8 cellular contexts compared by ENCODE assay signal in the genomic region with DNA sequence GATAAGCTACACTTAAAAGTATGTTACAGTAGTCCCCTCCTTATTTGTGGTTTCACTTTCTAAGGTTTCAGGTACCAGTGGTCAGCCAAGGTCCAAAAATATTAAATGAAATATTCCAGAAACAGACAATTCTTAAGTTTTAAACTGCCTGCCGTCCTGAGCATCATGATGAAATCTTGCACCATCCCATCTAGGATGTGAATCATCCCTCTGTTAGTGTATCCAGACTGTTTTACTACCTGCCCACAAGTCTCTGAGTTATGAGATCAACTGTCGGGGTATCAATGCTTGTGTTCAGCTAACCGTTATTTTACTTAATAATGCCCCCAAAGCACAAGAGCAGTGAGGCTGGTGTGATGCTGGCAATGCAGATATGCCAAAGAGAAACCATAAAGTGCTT. TPM values are rescaled to one million over a fixed set of nuclear protein-coding genes. Genes with fewer than 3 reads are reported as not detected.
A peak's percentile ranks its signal among the peaks of the same experiment; 100 is the strongest.
DNase-seq lines count a peak whose midpoint lies in the region; ATAC-seq and TF ChIP-seq lines count a peak whose summit lies in the region.

No MANE protein-coding gene starts in this region.

- no peak overlapping the region for H3K4me3 ChIP-seq in GM23338

- H3K27me3 ChIP-seq in GM23338 (ENCODE audit: insufficient read depth): no peaks in the 10 kb centered on the region

- peaks cover 28% of the 10 kb centered on the region for H3K4me1 Mint-ChIP-seq in GM23338
- peaks cover 74% of the 10 kb centered on the region for H3K4me1 Mint-ChIP-seq in activated B cell treated with CpG ODN at 0.5 μM for 24 hours

- no peak overlapping the region for H2AFZ ChIP-seq in GM23338

- H3K79me2 ChIP-seq in GM23338 (replicated peaks; ENCODE audit: insufficient read depth): peaks cover 78% of the 10 kb centered on the region

- peaks cover 12% of the 10 kb centered on the region; the same call in 1 of the 2 replicates for H4K20me1 ChIP-seq in GM23338 (replicated peaks; ENCODE audit: insufficient read depth)

- H3K4me3 Mint-ChIP-seq in GM23338: no peak overlapping the region
- no peak overlapping the region for H3K4me3 Mint-ChIP-seq in activated B cell treated with CpG ODN at 0.5 μM for 24 hours

- no peak for ATAC-seq in GM23338
- no peak for ATAC-seq in activated B cell treated with CpG ODN at 0.5 μM for 24 hours (ENCODE audit: low read depth)
- no peak for ATAC-seq in HG02870 (IDR thresholded peaks at IDR 0.05; ENCODE audit: unreplicated experiment)
- ATAC-seq in GM21381 (IDR thresholded peaks at IDR 0.05; ENCODE audit: unreplicated experiment): no peak
- ATAC-seq in HG03342 (IDR thresholded peaks at IDR 0.05; ENCODE audit: unreplicated experiment): no peak
- no peak for ATAC-seq in GM18870 (IDR thresholded peaks at IDR 0.05; ENCODE audit: unreplicated experiment)

- CTCF ChIA-PET in activated B cell treated with CpG ODN at 0.5 μM for 24 hours (lab: Charles Lee): interaction anchor here (1.5 kb wide), 1 partner anchor 10 kb away, joined by 4 read pairs; no protein-coding TSS in a partner anchor

- intact Hi-C loops in activated B cell treated with CpG ODN at 0.5 μM for 24 hours (cut with micrococcal nuclease): no loop called here

- H3K4me1 ChIP-seq in GM23338 (ENCODE audit: insufficient read depth): peaks cover 15% of the 10 kb centered on the region

- no peaks in the 10 kb centered on the region for H3K9me2 ChIP-seq in GM23338 (ENCODE audit: insufficient read depth)

- H3K27ac ChIP-seq in GM23338 (ENCODE audit: low read depth): no peak overlapping the region

- TF ChIP-seq CTCF in GM23338 (conservative IDR thresholded peaks at IDR 0.05; ENCODE audit: low read depth in 2 of 2) (no peak), activated B cell treated with CpG ODN at 0.5 μM for 24 hours (IDR thresholded peaks at IDR 0.05) (no peak)

- DNase-seq in AG08395 (ENCODE audit: low spot score) (peak; percentile 53), GM23338 (ENCODE audit: low spot score) (no peak), activated B cell treated with CpG ODN at 0.5 μM for 24 hours (no peak), hepatic stellate cell (ENCODE audit: low spot score) (peak; percentile 42)

- no peak overlapping the region for H3K4me2 ChIP-seq in GM23338

- no peaks in the 10 kb centered on the region for H3F3A ChIP-seq in GM23338 (replicated peaks; ENCODE audit: low read depth)

- H3K36me3 ChIP-seq in GM23338 (ENCODE audit: insufficient read depth): no peaks in the 10 kb centered on the region

- H3K27ac Mint-ChIP-seq in GM23338: peak overlapping the region; percentile 28; the same call in 1 of the 2 replicates
- H3K27ac Mint-ChIP-seq in activated B cell treated with CpG ODN at 0.5 μM for 24 hours: peak overlapping the region; percentile 41

- H3K9me3 Mint-ChIP-seq in GM23338: no peaks in the 10 kb centered on the region
- no peaks in the 10 kb centered on the region for H3K9me3 Mint-ChIP-seq in activated B cell treated with CpG ODN at 0.5 μM for 24 hours

- H3K36me3 Mint-ChIP-seq in GM23338 (ENCODE audit: low read depth): no peaks in the 10 kb centered on the region
- H3K36me3 Mint-ChIP-seq in activated B cell treated with CpG ODN at 0.5 μM for 24 hours (ENCODE audit: low read depth): peaks cover 10% of the 10 kb centered on the region

- POLR2A ChIA-PET in activated B cell treated with CpG ODN at 0.5 μM for 24 hours (lab: Charles Lee): interaction anchor here (1.3 to 1.8 kb wide), 2 partner anchors 10 to 12 kb away, joined by 5 to 6 read pairs; a partner anchor contains a TSS

- H3K27me3 Mint-ChIP-seq in GM23338 (ENCODE audit: insufficient read depth, low read depth, poor library complexity): peaks cover 5% of the 10 kb centered on the region
- no peaks in the 10 kb centered on the region for H3K27me3 Mint-ChIP-seq in activated B cell treated with CpG ODN at 0.5 μM for 24 hours

TF ChIP-seq in GM23338, 12 proteins besides CTCF, POLR2A, EP300 and RAD21 (continues in another document):
- TF ChIP-seq NANOG (IDR thresholded peaks at IDR 0.05; ENCODE audit: borderline replicate concordance) (no peak), POLR2AphosphoS5 (IDR thresholded peaks at IDR 0.05; ENCODE audit: low read depth) (no peak), EZH2phosphoT487 (IDR thresholded peaks at IDR 0.05; ENCODE audit: unreplicated experiment) (no peak), CREB1 (CRISPR knock-in tag; IDR thresholded peaks at IDR 0.05; ENCODE audit: low read depth) (no peak), ZNF331 (CRISPR knock-in tag; IDR thresholded peaks at IDR 0.05; ENCODE audit: low read depth) (no peak), STAT1 (IDR thresholded peaks at IDR 0.05; ENCODE audit: unreplicated experiment) (no peak), EZH2 (IDR thresholded peaks at IDR 0.05; ENCODE audit: low read depth, unreplicated experiment) (no peak), JUNB (IDR thresholded peaks at IDR 0.05; ENCODE audit: unreplicated experiment) (no peak)
- TF ChIP-seq, protein P1, sequence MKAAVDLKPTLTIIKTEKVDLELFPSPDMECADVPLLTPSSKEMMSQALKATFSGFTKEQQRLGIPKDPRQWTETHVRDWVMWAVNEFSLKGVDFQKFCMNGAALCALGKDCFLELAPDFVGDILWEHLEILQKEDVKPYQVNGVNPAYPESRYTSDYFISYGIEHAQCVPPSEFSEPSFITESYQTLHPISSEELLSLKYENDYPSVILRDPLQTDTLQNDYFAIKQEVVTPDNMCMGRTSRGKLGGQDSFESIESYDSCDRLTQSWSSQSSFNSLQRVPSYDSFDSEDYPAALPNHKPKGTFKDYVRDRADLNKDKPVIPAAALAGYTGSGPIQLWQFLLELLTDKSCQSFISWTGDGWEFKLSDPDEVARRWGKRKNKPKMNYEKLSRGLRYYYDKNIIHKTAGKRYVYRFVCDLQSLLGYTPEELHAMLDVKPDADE (IDR thresholded peaks at IDR 0.05): no peak
- TF ChIP-seq, protein P2, sequence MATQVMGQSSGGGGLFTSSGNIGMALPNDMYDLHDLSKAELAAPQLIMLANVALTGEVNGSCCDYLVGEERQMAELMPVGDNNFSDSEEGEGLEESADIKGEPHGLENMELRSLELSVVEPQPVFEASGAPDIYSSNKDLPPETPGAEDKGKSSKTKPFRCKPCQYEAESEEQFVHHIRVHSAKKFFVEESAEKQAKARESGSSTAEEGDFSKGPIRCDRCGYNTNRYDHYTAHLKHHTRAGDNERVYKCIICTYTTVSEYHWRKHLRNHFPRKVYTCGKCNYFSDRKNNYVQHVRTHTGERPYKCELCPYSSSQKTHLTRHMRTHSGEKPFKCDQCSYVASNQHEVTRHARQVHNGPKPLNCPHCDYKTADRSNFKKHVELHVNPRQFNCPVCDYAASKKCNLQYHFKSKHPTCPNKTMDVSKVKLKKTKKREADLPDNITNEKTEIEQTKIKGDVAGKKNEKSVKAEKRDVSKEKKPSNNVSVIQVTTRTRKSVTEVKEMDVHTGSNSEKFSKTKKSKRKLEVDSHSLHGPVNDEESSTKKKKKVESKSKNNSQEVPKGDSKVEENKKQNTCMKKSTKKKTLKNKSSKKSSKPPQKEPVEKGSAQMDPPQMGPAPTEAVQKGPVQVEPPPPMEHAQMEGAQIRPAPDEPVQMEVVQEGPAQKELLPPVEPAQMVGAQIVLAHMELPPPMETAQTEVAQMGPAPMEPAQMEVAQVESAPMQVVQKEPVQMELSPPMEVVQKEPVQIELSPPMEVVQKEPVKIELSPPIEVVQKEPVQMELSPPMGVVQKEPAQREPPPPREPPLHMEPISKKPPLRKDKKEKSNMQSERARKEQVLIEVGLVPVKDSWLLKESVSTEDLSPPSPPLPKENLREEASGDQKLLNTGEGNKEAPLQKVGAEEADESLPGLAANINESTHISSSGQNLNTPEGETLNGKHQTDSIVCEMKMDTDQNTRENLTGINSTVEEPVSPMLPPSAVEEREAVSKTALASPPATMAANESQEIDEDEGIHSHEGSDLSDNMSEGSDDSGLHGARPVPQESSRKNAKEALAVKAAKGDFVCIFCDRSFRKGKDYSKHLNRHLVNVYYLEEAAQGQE (IDR thresholded peaks at IDR 0.05; ENCODE audit: unreplicated experiment): no peak

RNA-seq across cellular contexts. Expression of a gene that starts 11.4 kb away (rescaled TPM):
- total RNA-seq in GM23338 (2014; rRNA removed; shearing (Covaris generic)): 9.4 and 10.8 TPM in 2 replicates
- polyA plus RNA-seq in GM23338 (2016; fragmentation: Nextera tagmentation; extraction: Ambion mirVana): 2.0 and 2.3 TPM in 2 replicates
- 13.8 and 15.5 TPM in 2 replicates for total RNA-seq in activated B cell treated with CpG ODN at 0.5 μM for 24 hours

Comparison
In these comparisons a context has a peak if more than half of its experiments do, and no peak if none do; other contexts are left out.
1. DNase-seq: peak in AG08395 (single experiment) and hepatic stellate cell (single experiment); none in GM23338 (single experiment) and activated B cell treated with CpG ODN at 0.5 μM for 24 hours (single experiment).